In genomic region chr11:128886401-128887119, GRCh38 we compare ENCODE assay signal across 8 cellular contexts. TPM values are rescaled to one million over a fixed set of nuclear protein-coding genes. Genes with fewer than 3 reads are reported as not detected.
DNase-seq lines count a peak whose midpoint lies in the region; ATAC-seq and TF ChIP-seq lines count a peak whose summit lies in the region.

No MANE protein-coding gene starts in this region.

- no peaks in the 10 kb centered on the region for H3K36me3 Mint-ChIP-seq in H9 (ENCODE audit: insufficient read depth in 1 of 3, low read depth in 3 of 3)
- H3K36me3 Mint-ChIP-seq in CD4-positive, alpha-beta T cell (ENCODE audit: low read depth), result no peaks in the 10 kb centered on the region

- ATAC-seq in heart left ventricle (peak in 3 of 4 donors; percentile 21 to 49 (median 43)), GM18511 (IDR thresholded peaks at IDR 0.05; ENCODE audit: unreplicated experiment) (no peak)
- ATAC-seq in CD4-positive, alpha-beta T cell (ENCODE audit: poor library complexity), result no peak

- no peak overlapping the region for H2AK5ac ChIP-seq in H9 (ENCODE audit: insufficient read length, low read length)

- BruUV-seq in PC-9 (replicated peaks; lab: Mats Ljungman, UMichigan), result no TSS peak

- peaks cover 17 to 26% of the 10 kb centered on the region in 2 experiments for H3K4me1 Mint-ChIP-seq in H9
- peaks cover 8% of the 10 kb centered on the region for H3K4me1 Mint-ChIP-seq in CD4-positive, alpha-beta T cell (ENCODE audit: low read depth)

- no peak overlapping the region for H2BK120ac ChIP-seq in H9 (ENCODE audit: low read depth, low read length, poor library complexity, severe bottlenecking)

- H3K9me3 Mint-ChIP-seq in H9, result no peaks in the 10 kb centered on the region
- H3K9me3 Mint-ChIP-seq in CD4-positive, alpha-beta T cell, result no peaks in the 10 kb centered on the region

- no peak overlapping the region for H3K4me3 ChIP-seq in AG04449 (ENCODE audit: low read depth, low read length)
- H3K4me3 ChIP-seq in PC-9, result no peak overlapping the region
- no peak overlapping the region for H3K4me3 ChIP-seq in heart left ventricle

- no CpG with 5 or more reads among the region's 5 CpGs for WGBS in H9 (ENCODE audit: extremely low coverage, insufficient read length, low lambda C conversion rate)
- 31 to 56% (median 43%) methylated on average over 5 of the region's 5 CpGs for WGBS in heart left ventricle, 4 donors

- no peak overlapping the region for H2BK12ac ChIP-seq in H9 (ENCODE audit: insufficient read length, low read depth, low read length)

- H3K4me1 ChIP-seq in H9 (ENCODE audit: insufficient read depth, low read length) (no peaks in the 10 kb centered on the region), PC-9 (replicated peaks; ENCODE audit: insufficient read depth) (no peaks in the 10 kb centered on the region), heart left ventricle (peaks cover 0 to 14% (median 7%) of the 10 kb centered on the region in 12 donors)

- H3K79me2 ChIP-seq in H9 (ENCODE audit: insufficient read depth, low read length) (no peaks in the 10 kb centered on the region), PC-9 (ENCODE audit: low read depth) (no peaks in the 10 kb centered on the region)

- H3K14ac ChIP-seq in H9 (ENCODE audit: insufficient read depth, low read length), result no peak overlapping the region

- intact Hi-C loops in PC-9 (cut with micrococcal nuclease; ENCODE audit: unreplicated experiment), result loop anchor here (5.0 to 10.0 kb wide), 2 partner anchors 486 to 852 kb away; no protein-coding TSS in a partner anchor
- intact Hi-C loops in heart left ventricle (cut with DNase I), result loop anchor here in 4 of 10 donors (1.0 to 10.0 kb wide), 5 partner anchors 20 to 852 kb away; no protein-coding TSS in a partner anchor
- intact Hi-C loops in CD4-positive, alpha-beta T cell (cut with DNase I, micrococcal nuclease), result loop anchor here in 1 of 2 experiments (1.0 kb wide), 1 partner anchor 445 kb away; no protein-coding TSS in a partner anchor

- H3K27ac Mint-ChIP-seq in H9, result no peak overlapping the region
- H3K27ac Mint-ChIP-seq in CD4-positive, alpha-beta T cell, result no peak overlapping the region

- H3K9ac ChIP-seq in H9 (ENCODE audit: extremely low read depth, insufficient read length, low read length), result no peak overlapping the region

- POLR2A ChIA-PET in AG04449 (lab: Yijun Ruan, JAX) (no interaction called here), PC-9 (lab: Charles Lee; ENCODE audit: unreplicated experiment) (interaction anchor here (0.6 kb wide), 1 partner anchor 54 kb away, joined by 3 read pairs; no protein-coding TSS in a partner anchor)
- POLR2A ChIA-PET in CD4-positive, alpha-beta T cell (lab: Charles Lee), result no interaction called here

- H3K18ac ChIP-seq in H9 (ENCODE audit: insufficient read length, low read depth, low read length), result no peak overlapping the region

- H2AFZ ChIP-seq in H9 (ENCODE audit: low read length) (no peak overlapping the region), PC-9 (no peak overlapping the region)

- no peak overlapping the region for H3K23ac ChIP-seq in H9 (ENCODE audit: insufficient read length, low read depth, low read length)

- no peak overlapping the region for H3K4ac ChIP-seq in H9 (ENCODE audit: low read depth, low read length)

- peaks cover 93% of the 10 kb centered on the region for H3K27me3 Mint-ChIP-seq in H9 (ENCODE audit: low read depth)
- H3K27me3 Mint-ChIP-seq in CD4-positive, alpha-beta T cell, result peaks cover 81% of the 10 kb centered on the region

- H3K4me2 ChIP-seq in H9 (ENCODE audit: insufficient read depth, insufficient read length, low read length) (no peak overlapping the region), PC-9 (no peak overlapping the region)

- no peaks in the 10 kb centered on the region for H3K79me1 ChIP-seq in H9 (ENCODE audit: insufficient read depth, low read depth, low read length, poor library complexity, severe bottlenecking)

- no peak overlapping the region for H2BK15ac ChIP-seq in H9 (ENCODE audit: low read depth, low read length)

- H3K56ac ChIP-seq in H9 (ENCODE audit: insufficient read length, low read depth, low read length), result no peak overlapping the region

- no peak overlapping the region for H2BK20ac ChIP-seq in H9 (ENCODE audit: low read depth, low read length, poor library complexity, severe bottlenecking)

- no peaks in the 10 kb centered on the region for H3K9me2 ChIP-seq in PC-9 (ENCODE audit: insufficient read depth)

- H3K4me3 Mint-ChIP-seq in H9, result no peak overlapping the region
- no peak overlapping the region for H3K4me3 Mint-ChIP-seq in CD4-positive, alpha-beta T cell

- H3K23me2 ChIP-seq in H9 (ENCODE audit: insufficient read length, low read depth, low read length, poor library complexity, severe bottlenecking), result peaks cover 8% of the 10 kb centered on the region

- H2BK5ac ChIP-seq in H9 (ENCODE audit: insufficient read length, low read length), result no peak overlapping the region

- H4K20me1 ChIP-seq in H9 (ENCODE audit: control insufficient read depth, insufficient read depth, insufficient read length) (no peaks in the 10 kb centered on the region), PC-9 (ENCODE audit: insufficient read depth) (no peaks in the 10 kb centered on the region)

- H3K36me3 ChIP-seq in PC-9 (ENCODE audit: low read depth) (no peaks in the 10 kb centered on the region), heart left ventricle (no peaks in the 10 kb centered on the region)

- no peak for DNase-seq in AG04449 (ENCODE audit: low read depth, low spot score)
- no peak for DNase-seq in H9
- DNase-seq in PC-9, result no peak
- no peak for DNase-seq in heart left ventricle
- DNase-seq in CD1c-positive myeloid dendritic cell (ENCODE audit: extremely low spot score), result no peak
- no peak for DNase-seq in CD4-positive, alpha-beta T cell
- DNase-seq in hepatic stellate cell (ENCODE audit: low spot score), result no peak

- H3T11ph ChIP-seq in H9 (ENCODE audit: low read length), result no peak overlapping the region

- CTCF ChIA-PET in AG04449 (lab: Yijun Ruan, JAX) (interaction anchor here (0.8 to 11.5 kb wide), 13 partner anchors 7 to 446 kb away, joined by 3 to 488 read pairs (median 21); no protein-coding TSS in a partner anchor), PC-9 (lab: Charles Lee) (interaction anchor here (0.5 to 3.2 kb wide), 7 partner anchors 22 to 631 kb away, joined by 3 to 29 read pairs (median 4); no protein-coding TSS in a partner anchor)
- CTCF ChIA-PET in CD4-positive, alpha-beta T cell (lab: Charles Lee), result interaction anchor here (1.6 kb wide), 1 partner anchor 17 kb away, joined by 3 read pairs; no protein-coding TSS in a partner anchor

- H4K91ac ChIP-seq in H9 (ENCODE audit: insufficient read length, low read depth, low read length), result no peak overlapping the region

- H3K9me3 ChIP-seq in H9 (ENCODE audit: control insufficient read depth, low read depth, low read length) (no peaks in the 10 kb centered on the region), PC-9 (ENCODE audit: insufficient read depth, low read depth) (no peaks in the 10 kb centered on the region), heart left ventricle (no peaks in the 10 kb centered on the region)
- H3K9me3 ChIP-seq in CD4-positive, alpha-beta T cell (ENCODE audit: control insufficient read depth, low read length), result no peaks in the 10 kb centered on the region

- H3K27me3 ChIP-seq in H9 (ENCODE audit: insufficient read depth, low read length), result peaks cover 32% of the 10 kb centered on the region
- H3K27me3 ChIP-seq in PC-9 (ENCODE audit: insufficient read depth, low read depth), result peaks cover 29% of the 10 kb centered on the region; the same call in 1 of the 2 replicates
- H3K27me3 ChIP-seq in heart left ventricle, result peaks cover 0 to 33% (median 6%) of the 10 kb centered on the region in 9 donors
- H3K27me3 ChIP-seq in CD4-positive, alpha-beta T cell (ENCODE audit: control insufficient read depth, insufficient read depth, low read length), result peaks cover 59% of the 10 kb centered on the region

- H3F3A ChIP-seq in PC-9 (ENCODE audit: insufficient read depth, low read depth), result no peaks in the 10 kb centered on the region

- H4K8ac ChIP-seq in H9 (replicated peaks; ENCODE audit: insufficient read length, low read depth, low read length), result no peak overlapping the region

- TF ChIP-seq CTCF in AG04449 (IDR thresholded peaks at IDR 0.05; ENCODE audit: insufficient read depth, low read length, missing control alignments) (peak; percentile 11), H9 (conservative IDR thresholded peaks at IDR 0.05) (peak; percentile 34; the same call in 1 of the 3 replicates), PC-9 (conservative IDR thresholded peaks at IDR 0.05) (peak; percentile 44; the same call in 1 of the 2 replicates), heart left ventricle (IDR thresholded peaks at IDR 0.05) (peak in 1 of 12 donors; percentile 17)
- TF ChIP-seq CTCF in CD4-positive, alpha-beta T cell (IDR thresholded peaks at IDR 0.05), result no peak

- H4K5ac ChIP-seq in H9 (ENCODE audit: insufficient read length, low read depth, low read length), result no peak overlapping the region

- H3K27ac ChIP-seq in H9 (ENCODE audit: insufficient read length, low read depth, low read length) (no peak overlapping the region), PC-9 (no peak overlapping the region), heart left ventricle (no peak overlapping the region)
- no peak overlapping the region for H3K27ac ChIP-seq in CD4-positive, alpha-beta T cell (ENCODE audit: low read depth, low read length)

- TF ChIP-seq POLR2A in heart left ventricle (IDR thresholded peaks at IDR 0.05), result no peak

RNA-seq across cellular contexts. Expression of gene KCNJ5, which starts 4.6 kb away (rescaled TPM):
- total RNA-seq in H9 (2021) (0.04 and 0.11 TPM in 2 replicates), PC-9 (2021) (0.11 TPM in 1 of 2 replicates, not detected in the other), heart left ventricle (10 to 100 TPM in 2 of 9 donors, 1 to 10 TPM in 7; 3.3 to 29.4 (median 7.2) TPM)
- 1 to 10 TPM; 1.4 to 3.0 TPM for polyA plus RNA-seq in heart left ventricle
- under 1 TPM in 1 of 2 experiments, not detected in 1; 0.05 TPM for total RNA-seq in CD4-positive, alpha-beta T cell

RNA-seq across cellular contexts. Expression of gene KCNJ1, which starts 19.5 kb away (rescaled TPM):
- total RNA-seq in H9 (2021) (not detected in 2 replicates), PC-9 (2021) (not detected in 2 replicates), heart left ventricle (under 1 TPM in 4 of 9 donors, not detected in 5; 0.16 to 0.50 (median 0.31) TPM)
- polyA plus RNA-seq in heart left ventricle, result under 1 TPM in 1 of 2 donors, not detected in 1; 0.08 TPM
- under 1 TPM; 0.22 to 0.27 TPM for total RNA-seq in CD4-positive, alpha-beta T cell

RNA-seq across cellular contexts. Expression of gene TP53AIP1, which starts 56.1 kb away (rescaled TPM):
- total RNA-seq in H9 (2021) (not detected in 2 replicates), PC-9 (2021) (not detected in 2 replicates), heart left ventricle (not detected)
- polyA plus RNA-seq in heart left ventricle, result under 1 TPM in 1 of 2 donors, not detected in 1; 0.01 TPM
- total RNA-seq in CD4-positive, alpha-beta T cell, result under 1 TPM in 1 of 2 experiments, not detected in 1; 0.20 TPM

Comparison
In these comparisons a context has a peak if more than half of its experiments do, and no peak if none do; other contexts are left out.
1. ATAC-seq: peak in heart left ventricle (3 of 4); none in GM18511 (single experiment) and CD4-positive, alpha-beta T cell (single experiment).